ENCODE assay signal across 18 cellular contexts in the genomic region with DNA sequence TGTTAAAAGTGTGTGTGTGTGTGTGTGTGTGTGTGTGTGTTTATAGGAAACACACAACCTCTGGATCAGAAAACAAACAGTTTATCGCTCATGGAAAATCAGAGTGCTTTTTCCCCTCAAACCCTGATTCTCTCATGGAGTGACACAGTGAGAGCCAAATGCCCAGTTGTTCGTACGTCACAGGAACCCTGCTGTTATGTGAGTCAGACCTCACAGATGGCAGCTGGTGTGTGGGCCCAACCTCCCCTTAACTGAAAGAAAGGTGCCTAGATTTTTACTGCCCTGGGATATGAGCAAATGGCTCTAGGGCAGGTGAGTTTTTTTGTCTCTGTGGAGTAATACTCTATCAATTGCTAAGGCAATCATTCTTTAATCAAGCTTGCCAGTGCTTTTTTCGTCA.
DNase-seq lines count a peak whose midpoint lies in the region; ATAC-seq and TF ChIP-seq lines count a peak whose summit lies in the region.
"Had no signal": no experiment of that assay in that cellular context is flagged by ENCODE, and none has a peak within 500 bp of the region (broad histone marks: within the 10 kb centered on the region; RNA-seq: fewer than 3 reads in every experiment).

No MANE protein-coding gene starts in this region.

- H3K36me3 ChIP-seq in GM23338 (ENCODE audit: insufficient read depth): no peaks in the 10 kb centered on the region
- no peaks in the 10 kb centered on the region for H3K36me3 ChIP-seq in stomach
- H3K36me3 ChIP-seq: colonic mucosa, left ventricle myocardium inferior, tibial nerve had no signal

- no peaks in the 10 kb centered on the region for H3K9me3 ChIP-seq in stomach
- H3K9me3 ChIP-seq: colonic mucosa, tibial nerve had no signal

- H3K4me1 ChIP-seq in GM23338 (ENCODE audit: insufficient read depth) (no peaks in the 10 kb centered on the region), stomach (no peaks in the 10 kb centered on the region)
- H3K4me1 ChIP-seq: colonic mucosa, left ventricle myocardium inferior, tibial nerve had no signal

- no peak overlapping the region for H3K4me2 ChIP-seq in GM23338
- H3K4me2 ChIP-seq: hepatocyte had no signal

- H3K79me2 ChIP-seq in GM23338 (replicated peaks; ENCODE audit: insufficient read depth): no peaks in the 10 kb centered on the region
- H3K79me2 ChIP-seq: hepatocyte had no signal

- H3K27me3 ChIP-seq in GM23338 (ENCODE audit: insufficient read depth) (no peaks in the 10 kb centered on the region), stomach (no peaks in the 10 kb centered on the region)
- H3K27me3 ChIP-seq: colonic mucosa, hepatocyte, tibial nerve had no signal

- WGBS in stomach, 5 donors: 59 to 71% (median 69%) methylated on average over 4 of the region's 4 CpGs

- H3K27me3 Mint-ChIP-seq in GM23338 (ENCODE audit: insufficient read depth, low read depth, poor library complexity): no peaks in the 10 kb centered on the region
- H3K27me3 Mint-ChIP-seq: naive thymus-derived CD8-positive, alpha-beta T cell had no signal

- H3F3A ChIP-seq in GM23338 (replicated peaks; ENCODE audit: low read depth): no peaks in the 10 kb centered on the region

- H3K9me2 ChIP-seq in GM23338 (ENCODE audit: insufficient read depth): no peaks in the 10 kb centered on the region

- H3K27ac ChIP-seq in GM23338 (ENCODE audit: low read depth): no peak overlapping the region
- H3K27ac ChIP-seq in stomach: no peak overlapping the region
- H3K27ac ChIP-seq: colonic mucosa, hepatocyte, left ventricle myocardium inferior, tibial nerve had no signal

- no peaks in the 10 kb centered on the region for H3K9me3 Mint-ChIP-seq in GM23338

- no peak for TF ChIP-seq POLR2A in stomach (IDR thresholded peaks at IDR 0.05)

- no peaks in the 10 kb centered on the region for H3K36me3 Mint-ChIP-seq in GM23338 (ENCODE audit: low read depth)

- ATAC-seq in GM23338: peak; percentile 44; the same call in 2 of the 3 replicates
- no peak for ATAC-seq in Right ventricle myocardium inferior
- no peak for ATAC-seq in GM19395 (IDR thresholded peaks at IDR 0.05; ENCODE audit: unreplicated experiment)
- ATAC-seq: activated T-cell treated with anti-CD3 and anti-CD28 coated beads, Interleukin-2, amount 50 U/mL, for 72 hours; naive thymus-derived CD8-positive, alpha-beta T cell had no signal

- H3K27ac Mint-ChIP-seq in GM23338: 0 out of 2 replicates have a peak overlapping the region, but pooled peaks have one; percentile 39
- H3K27ac Mint-ChIP-seq: activated T-cell treated with anti-CD3 and anti-CD28 coated beads, Interleukin-2, amount 50 U/mL, for 72 hours; naive thymus-derived CD8-positive, alpha-beta T cell had no signal

- no peak overlapping the region for H3K4me3 ChIP-seq in GM23338
- no peak overlapping the region for H3K4me3 ChIP-seq in stomach
- H3K4me3 ChIP-seq: colonic mucosa, hepatocyte, left ventricle myocardium inferior, tibial nerve had no signal

- H3K4me3 Mint-ChIP-seq in GM23338: no peak overlapping the region
- H3K4me3 Mint-ChIP-seq: activated T-cell treated with anti-CD3 and anti-CD28 coated beads, Interleukin-2, amount 50 U/mL, for 72 hours; naive thymus-derived CD8-positive, alpha-beta T cell had no signal

- 0 out of 2 replicates have a peak overlapping the region, but pooled peaks have one; percentile 25 for H2AFZ ChIP-seq in GM23338
- H2AFZ ChIP-seq: hepatocyte had no signal

- H4K20me1 ChIP-seq in GM23338 (replicated peaks; ENCODE audit: insufficient read depth): no peaks in the 10 kb centered on the region

- intact Hi-C loops in stomach (cut with DNase I; ENCODE audit: low total_unique reads): no loop called here
- intact Hi-C loops in Right ventricle myocardium inferior (cut with DNase I): no loop called here

- peak; percentile 84 for DNase-seq in A172 (ENCODE audit: low spot score)
- DNase-seq in GM23338 (ENCODE audit: low spot score): peak; percentile 30
- DNase-seq in NCI-H460 (ENCODE audit: extremely low read depth, low read depth): peak; percentile 81
- DNase-seq in brain pericyte (ENCODE audit: low read depth, low spot score): peak; percentile 58
- no peak for DNase-seq in stomach
- DNase-seq in Right ventricle myocardium inferior (ENCODE audit: missing footprints): no peak
- DNase-seq in hippocampal formation (lab: John Stamatoyannopoulos, UW): no peak
- DNase-seq: activated CD4-positive, alpha-beta T cell treated with anti-CD3 and anti-CD28 coated beads for 48 hours; activated T-cell treated with anti-CD3 and anti-CD28 coated beads, Interleukin-2, amount 50 U/mL, for 72 hours; colonic mucosa; erythroblast; left ventricle myocardium inferior; naive thymus-derived CD8-positive, alpha-beta T cell; NCI-H1105; T-helper 1 cell had no signal

- no peak for TF ChIP-seq EP300 in stomach (IDR thresholded peaks at IDR 0.05)

- TF ChIP-seq CTCF in GM23338 (conservative IDR thresholded peaks at IDR 0.05; ENCODE audit: low read depth in 2 of 2) (no peak), stomach (IDR thresholded peaks at IDR 0.05) (no peak)

- peaks cover 4% of the 10 kb centered on the region; the same call in 1 of the 3 replicates for H3K4me1 Mint-ChIP-seq in GM23338
- H3K4me1 Mint-ChIP-seq: naive thymus-derived CD8-positive, alpha-beta T cell had no signal

TF ChIP-seq in GM23338, 12 proteins besides CTCF, POLR2A, EP300 and RAD21 (continues in another document):
- TF ChIP-seq EZH2 (IDR thresholded peaks at IDR 0.05; ENCODE audit: low read depth, unreplicated experiment) (no peak), NANOG (IDR thresholded peaks at IDR 0.05; ENCODE audit: borderline replicate concordance) (no peak), ZNF331 (CRISPR knock-in tag; IDR thresholded peaks at IDR 0.05; ENCODE audit: low read depth) (no peak), CREB1 (CRISPR knock-in tag; IDR thresholded peaks at IDR 0.05; ENCODE audit: low read depth) (no peak), STAT1 (IDR thresholded peaks at IDR 0.05; ENCODE audit: unreplicated experiment) (no peak), ZNF114 (CRISPR knock-in tag; IDR thresholded peaks at IDR 0.05) (no peak), EZH2phosphoT487 (IDR thresholded peaks at IDR 0.05; ENCODE audit: unreplicated experiment) (no peak), JUNB (IDR thresholded peaks at IDR 0.05; ENCODE audit: unreplicated experiment) (no peak)
- TF ChIP-seq, protein P1, sequence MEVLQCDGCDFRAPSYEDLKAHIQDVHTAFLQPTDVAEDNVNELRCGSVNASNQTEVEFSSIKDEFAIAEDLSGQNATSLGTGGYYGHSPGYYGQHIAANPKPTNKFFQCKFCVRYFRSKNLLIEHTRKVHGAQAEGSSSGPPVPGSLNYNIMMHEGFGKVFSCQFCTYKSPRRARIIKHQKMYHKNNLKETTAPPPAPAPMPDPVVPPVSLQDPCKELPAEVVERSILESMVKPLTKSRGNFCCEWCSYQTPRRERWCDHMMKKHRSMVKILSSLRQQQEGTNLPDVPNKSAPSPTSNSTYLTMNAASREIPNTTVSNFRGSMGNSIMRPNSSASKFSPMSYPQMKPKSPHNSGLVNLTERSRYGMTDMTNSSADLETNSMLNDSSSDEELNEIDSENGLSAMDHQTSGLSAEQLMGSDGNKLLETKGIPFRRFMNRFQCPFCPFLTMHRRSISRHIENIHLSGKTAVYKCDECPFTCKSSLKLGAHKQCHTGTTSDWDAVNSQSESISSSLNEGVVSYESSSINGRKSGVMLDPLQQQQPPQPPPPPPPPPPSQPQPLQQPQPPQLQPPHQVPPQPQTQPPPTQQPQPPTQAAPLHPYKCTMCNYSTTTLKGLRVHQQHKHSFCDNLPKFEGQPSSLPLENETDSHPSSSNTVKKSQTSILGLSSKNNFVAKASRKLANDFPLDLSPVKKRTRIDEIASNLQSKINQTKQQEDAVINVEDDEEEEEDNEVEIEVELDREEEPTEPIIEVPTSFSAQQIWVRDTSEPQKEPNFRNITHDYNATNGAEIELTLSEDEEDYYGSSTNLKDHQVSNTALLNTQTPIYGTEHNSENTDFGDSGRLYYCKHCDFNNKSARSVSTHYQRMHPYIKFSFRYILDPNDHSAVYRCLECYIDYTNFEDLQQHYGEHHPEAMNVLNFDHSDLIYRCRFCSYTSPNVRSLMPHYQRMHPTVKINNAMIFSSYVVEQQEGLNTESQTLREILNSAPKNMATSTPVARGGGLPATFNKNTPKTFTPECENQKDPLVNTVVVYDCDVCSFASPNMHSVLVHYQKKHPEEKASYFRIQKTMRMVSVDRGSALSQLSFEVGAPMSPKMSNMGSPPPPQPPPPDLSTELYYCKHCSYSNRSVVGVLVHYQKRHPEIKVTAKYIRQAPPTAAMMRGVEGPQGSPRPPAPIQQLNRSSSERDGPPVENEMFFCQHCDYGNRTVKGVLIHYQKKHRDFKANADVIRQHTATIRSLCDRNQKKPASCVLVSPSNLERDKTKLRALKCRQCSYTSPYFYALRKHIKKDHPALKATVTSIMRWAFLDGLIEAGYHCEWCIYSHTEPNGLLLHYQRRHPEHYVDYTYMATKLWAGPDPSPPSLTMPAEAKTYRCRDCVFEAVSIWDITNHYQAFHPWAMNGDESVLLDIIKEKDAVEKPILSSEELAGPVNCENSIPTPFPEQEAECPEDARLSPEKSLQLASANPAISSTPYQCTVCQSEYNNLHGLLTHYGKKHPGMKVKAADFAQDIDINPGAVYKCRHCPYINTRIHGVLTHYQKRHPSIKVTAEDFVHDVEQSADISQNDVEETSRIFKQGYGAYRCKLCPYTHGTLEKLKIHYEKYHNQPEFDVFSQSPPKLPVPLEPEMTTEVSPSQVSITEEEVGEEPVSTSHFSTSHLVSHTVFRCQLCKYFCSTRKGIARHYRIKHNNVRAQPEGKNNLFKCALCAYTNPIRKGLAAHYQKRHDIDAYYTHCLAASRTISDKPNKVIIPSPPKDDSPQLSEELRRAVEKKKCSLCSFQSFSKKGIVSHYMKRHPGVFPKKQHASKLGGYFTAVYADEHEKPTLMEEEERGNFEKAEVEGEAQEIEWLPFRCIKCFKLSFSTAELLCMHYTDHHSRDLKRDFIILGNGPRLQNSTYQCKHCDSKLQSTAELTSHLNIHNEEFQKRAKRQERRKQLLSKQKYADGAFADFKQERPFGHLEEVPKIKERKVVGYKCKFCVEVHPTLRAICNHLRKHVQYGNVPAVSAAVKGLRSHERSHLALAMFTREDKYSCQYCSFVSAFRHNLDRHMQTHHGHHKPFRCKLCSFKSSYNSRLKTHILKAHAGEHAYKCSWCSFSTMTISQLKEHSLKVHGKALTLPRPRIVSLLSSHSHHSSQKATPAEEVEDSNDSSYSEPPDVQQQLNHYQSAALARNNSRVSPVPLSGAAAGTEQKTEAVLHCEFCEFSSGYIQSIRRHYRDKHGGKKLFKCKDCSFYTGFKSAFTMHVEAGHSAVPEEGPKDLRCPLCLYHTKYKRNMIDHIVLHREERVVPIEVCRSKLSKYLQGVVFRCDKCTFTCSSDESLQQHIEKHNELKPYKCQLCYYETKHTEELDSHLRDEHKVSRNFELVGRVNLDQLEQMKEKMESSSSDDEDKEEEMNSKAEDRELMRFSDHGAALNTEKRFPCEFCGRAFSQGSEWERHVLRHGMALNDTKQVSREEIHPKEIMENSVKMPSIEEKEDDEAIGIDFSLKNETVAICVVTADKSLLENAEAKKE (CRISPR knock-in tag; IDR thresholded peaks at IDR 0.05): no peak

Comparison
In these comparisons a context has a peak if more than half of its experiments do, and no peak if none do; other contexts are left out.
1. DNase-seq: peak in A172 (single experiment), GM23338 (single experiment), NCI-H460 (single experiment) and brain pericyte (single experiment); none in stomach (single experiment), Right ventricle myocardium inferior (single experiment) and hippocampal formation (0 of 2).